ENCODE assay signal across 27 cellular contexts in genomic region chr5:170375283-170375682, GRCh38. TPM values are rescaled to one million over a fixed set of nuclear protein-coding genes. Genes with fewer than 3 reads are reported as not detected.
DNase-seq lines count a peak whose midpoint lies in the region; TF ChIP-seq lines count a peak whose summit lies in the region.
"Had no signal": no experiment of that assay in that cellular context is flagged by ENCODE, and none has a peak within 500 bp of the region (broad histone marks: within the 10 kb centered on the region; RNA-seq: fewer than 3 reads in every experiment).

No MANE protein-coding gene starts in this region.

- H3K4me1 ChIP-seq in SJCRH30 (no peaks in the 10 kb centered on the region), neuronal stem cell (ENCODE audit: control insufficient read depth in 2 of 2, insufficient read depth in 1 of 2, low read depth in 1 of 2, low read length in 2 of 2) (peaks cover 0 to 1% of the 10 kb centered on the region in 2 donors)
- H3K4me1 ChIP-seq: BE2C, BLaER1 had no signal

- H3K9me3 ChIP-seq in SJCRH30 (replicated peaks) = no peaks in the 10 kb centered on the region
- H3K9me3 ChIP-seq in neuronal stem cell (replicated peaks in 1 of 2; ENCODE audit: control insufficient read depth in 2 of 2, insufficient read depth in 1 of 2, low read depth in 1 of 2, low read length in 2 of 2) = no peaks in the 10 kb centered on the region
- H3K9me3 ChIP-seq: BE2C, BLaER1 had no signal

- DNase-seq in SJCRH30 (peak; percentile 12 to 39), chondrocyte (ENCODE audit: low spot score) (no peak), neuronal stem cell (ENCODE audit: low spot score) (no peak), Kasumi-1 (lab: John Stamatoyannopoulos, UW) (no peak), NCI-H82 (lab: John Stamatoyannopoulos, UW) (no peak)
- DNase-seq in stimulated activated CD4-positive, alpha-beta T cell treated with anti-CD3 and anti-CD28 coated beads, Interleukin-4, amount 100 ng/mL, for 24 hours = no peak
- DNase-seq: 8988T; ACHN; BE2C; C1 segment of cervical spinal cord; CD4-positive, alpha-beta memory T cell; CD4-positive, CD25-positive, alpha-beta regulatory T cell; CD8-positive, alpha-beta memory T cell; COR-L47; DMS 273 treated with DMSO at 0.1 percent for 48 hours; DMS153; DMS53; DMS79; DND-41; EL; GDM1 had no signal

- no peak overlapping the region for H3K4ac ChIP-seq in neuronal stem cell (ENCODE audit: low read length)

- H2BK15ac ChIP-seq in neuronal stem cell (ENCODE audit: low read length) = peak overlapping the region; percentile 84

- H2AFZ ChIP-seq in neuronal stem cell (ENCODE audit: low read length) = no peak overlapping the region

- no peak overlapping the region for H3K23ac ChIP-seq in neuronal stem cell (ENCODE audit: low read depth, low read length, poor library complexity)

- H2BK12ac ChIP-seq in neuronal stem cell (ENCODE audit: low read length) = no peak overlapping the region

- no peak overlapping the region for H2BK120ac ChIP-seq in neuronal stem cell (ENCODE audit: low read depth, low read length)

- peak overlapping the region; percentile 81 for H2AK5ac ChIP-seq in neuronal stem cell (ENCODE audit: low read depth, low read length)

- no peak overlapping the region for H4K91ac ChIP-seq in neuronal stem cell (ENCODE audit: low read depth, low read length, poor library complexity)

- no peaks in the 10 kb centered on the region for H3K36me3 ChIP-seq in SJCRH30
- no peaks in the 10 kb centered on the region for H3K36me3 ChIP-seq in neuronal stem cell (replicated peaks in 1 of 2; ENCODE audit: control insufficient read depth in 2 of 2, insufficient read depth in 2 of 2, low read length in 2 of 2)
- H3K36me3 ChIP-seq: BE2C had no signal

- no peaks in the 10 kb centered on the region for H3K79me1 ChIP-seq in neuronal stem cell (ENCODE audit: low read depth, low read length)

- H2BK5ac ChIP-seq in neuronal stem cell (ENCODE audit: low read length) = no peak overlapping the region

- H3K27me3 ChIP-seq in SJCRH30 (peaks cover 7% of the 10 kb centered on the region; the same call in 1 of the 2 replicates), neuronal stem cell (ENCODE audit: control insufficient read depth in 3 of 3, insufficient read depth in 3 of 3, low read depth in 1 of 3, low read length in 3 of 3) (no peaks in the 10 kb centered on the region)
- H3K27me3 ChIP-seq: BLaER1 had no signal

- H3K4me3 Mint-ChIP-seq in chondrocyte (ENCODE audit: unreplicated experiment) = no peak overlapping the region
- H3K4me3 Mint-ChIP-seq: CD14-positive monocyte; CD4-positive, alpha-beta memory T cell; CD4-positive, CD25-positive, alpha-beta regulatory T cell; CD8-positive, alpha-beta memory T cell had no signal

- H3K27ac ChIP-seq in SJCRH30 = no peak overlapping the region
- no peak overlapping the region for H3K27ac ChIP-seq in neuronal stem cell (replicated peaks; ENCODE audit: low read length)
- H3K27ac ChIP-seq: BLaER1 had no signal

- TF ChIP-seq CTCF in chondrocyte (IDR thresholded peaks at IDR 0.05) = no peak

- H4K8ac ChIP-seq in neuronal stem cell (ENCODE audit: low read depth, low read length) = no peak overlapping the region

- peak overlapping the region; percentile 47 for H3K27ac Mint-ChIP-seq in chondrocyte (ENCODE audit: unreplicated experiment)
- H3K27ac Mint-ChIP-seq: CD4-positive, alpha-beta memory T cell; CD4-positive, CD25-positive, alpha-beta regulatory T cell had no signal

- no peak overlapping the region for H3K14ac ChIP-seq in neuronal stem cell (ENCODE audit: low read length)

- no peaks in the 10 kb centered on the region for H3K4me1 Mint-ChIP-seq in chondrocyte (ENCODE audit: low read depth)
- H3K4me1 Mint-ChIP-seq: CD4-positive, alpha-beta memory T cell; CD4-positive, CD25-positive, alpha-beta regulatory T cell; CD8-positive, alpha-beta memory T cell had no signal

- no peak overlapping the region for H3K9ac ChIP-seq in neuronal stem cell (ENCODE audit: low read depth, low read length, poor library complexity)
- H3K9ac ChIP-seq: BLaER1 had no signal

- WGBS in neuronal stem cell (ENCODE audit: extremely low coverage in 2 of 2, insufficient read length in 2 of 2, insufficient replicate concordance in 1 of 2), 2 donors = no CpG with 5 or more reads among the region's 1 CpG

- H3K36me3 Mint-ChIP-seq in chondrocyte (ENCODE audit: low read depth) = peaks cover 10% of the 10 kb centered on the region
- H3K36me3 Mint-ChIP-seq: CD4-positive, alpha-beta memory T cell; CD4-positive, CD25-positive, alpha-beta regulatory T cell; CD8-positive, alpha-beta memory T cell had no signal

- peak overlapping the region; percentile 70 for H3K18ac ChIP-seq in neuronal stem cell (ENCODE audit: low read length)

- no peak overlapping the region for H3K4me3 ChIP-seq in SJCRH30
- no peak overlapping the region for H3K4me3 ChIP-seq in neuronal stem cell (ENCODE audit: low read length in 2 of 2)
- H3K4me3 ChIP-seq: BLaER1, GM12878 had no signal

- peaks cover 6% of the 10 kb centered on the region for H3K9me3 Mint-ChIP-seq in chondrocyte (ENCODE audit: low read depth)
- H3K9me3 Mint-ChIP-seq: CD4-positive, CD25-positive, alpha-beta regulatory T cell had no signal

- peaks cover 12% of the 10 kb centered on the region for H3K27me3 Mint-ChIP-seq in chondrocyte (ENCODE audit: low read depth)

- H3K4me2 ChIP-seq in neuronal stem cell (ENCODE audit: insufficient read depth, low read length, poor library complexity, severe bottlenecking) = no peak overlapping the region
- H3K4me2 ChIP-seq: BLaER1 had no signal

RNA-seq across cellular contexts. Expression of gene KCNMB1, which starts 13.9 kb away (rescaled TPM):
- total RNA-seq in SJCRH30 (2014; rRNA removed; shearing (Covaris generic)) = not detected in 2 replicates
- total RNA-seq in chondrocyte = 4.3 to 23.2 TPM (median 23.2 TPM) in 3 replicates
- 0.10 TPM for polyA plus RNA-seq in neuronal stem cell (2013, experiment 1 of 2)
- polyA plus RNA-seq in neuronal stem cell (2013, experiment 2 of 2) = 0.07 TPM
- total RNA-seq: A673; CD4-positive, alpha-beta memory T cell; CD8-positive, alpha-beta memory T cell; G401 had no signal
- polyA plus RNA-seq: AG04450; CD4-positive, alpha-beta memory T cell; CD8-positive, alpha-beta memory T cell had no signal

Comparison
In these comparisons a context has a peak if more than half of its experiments do, and no peak if none do; other contexts are left out.
1. DNase-seq: peak in SJCRH30 (2 of 2); none in chondrocyte (single experiment), neuronal stem cell (single experiment), Kasumi-1 (0 of 2), stimulated activated CD4-positive, alpha-beta T cell treated with anti-CD3 and anti-CD28 coated beads, Interleukin-4, amount 100 ng/mL, for 24 hours (single experiment) and NCI-H82 (single experiment).